ENCODE assay signal across 11 cellular contexts in genomic region chr4:1041147-1041935, GRCh38. TPM values are rescaled to one million over a fixed set of nuclear protein-coding genes. Genes with fewer than 3 reads are reported as not detected.
DNase-seq lines count a peak whose midpoint lies in the region; ATAC-seq, FAIRE-seq and TF ChIP-seq lines count a peak whose summit lies in the region.
"Had no signal": no experiment of that assay in that cellular context is flagged by ENCODE, and none has a peak within 500 bp of the region (broad histone marks: within the 10 kb centered on the region; RNA-seq: fewer than 3 reads in every experiment).

No MANE protein-coding gene starts in this region.

- no peak overlapping the region for H3K4me3 Mint-ChIP-seq in activated T-cell treated with anti-CD3 and anti-CD28 coated beads, Interleukin-2, amount 50 U/mL, for 4 hours
- H3K4me3 Mint-ChIP-seq: activated CD8-positive, alpha-beta T cell treated with anti-CD3 and anti-CD28 coated beads, Interleukin-2, amount 10 ng/mL, durations not matched to agents 7 days and 5 days had no signal

- no peaks in the 10 kb centered on the region for H3K9me2 ChIP-seq in GM23248 (ENCODE audit: insufficient read depth)

- H3K4me2 ChIP-seq in GM23248 (ENCODE audit: unreplicated experiment) (peak overlapping the region; percentile 47), skeletal muscle satellite cell (ENCODE audit: low read length) (peak overlapping the region; percentile 14)

- H2AFZ ChIP-seq in GM23248 = peak overlapping the region; percentile 57

- H3K27ac ChIP-seq in GM23248 = peak overlapping the region; percentile 67
- no peak overlapping the region for H3K27ac ChIP-seq in right cardiac atrium (ENCODE audit: low read length)

- H3K9me3 Mint-ChIP-seq in activated T-cell treated with anti-CD3 and anti-CD28 coated beads, Interleukin-2, amount 50 U/mL, for 4 hours = no peaks in the 10 kb centered on the region

- ATAC-seq in right cardiac atrium (no peak), GM19328 (IDR thresholded peaks at IDR 0.05; ENCODE audit: unreplicated experiment) (no peak)
- ATAC-seq in activated T-cell treated with anti-CD3 and anti-CD28 coated beads, Interleukin-2, amount 50 U/mL, for 4 hours = no peak
- ATAC-seq: activated CD8-positive, alpha-beta T cell treated with anti-CD3 and anti-CD28 coated beads, Interleukin-2, amount 10 ng/mL, durations not matched to agents 7 days and 5 days; left lobe of liver had no signal

- no peaks in the 10 kb centered on the region for H3K36me3 Mint-ChIP-seq in activated T-cell treated with anti-CD3 and anti-CD28 coated beads, Interleukin-2, amount 50 U/mL, for 4 hours (ENCODE audit: insufficient read depth)

- H3K36me3 ChIP-seq in GM23248 (ENCODE audit: low read depth) (no peaks in the 10 kb centered on the region), adipocyte (ENCODE audit: control insufficient read depth, insufficient read depth, low read length, severe bottlenecking) (no peaks in the 10 kb centered on the region), skeletal muscle satellite cell (ENCODE audit: insufficient read depth, low read length) (no peaks in the 10 kb centered on the region)

- H3K4me1 Mint-ChIP-seq in activated T-cell treated with anti-CD3 and anti-CD28 coated beads, Interleukin-2, amount 50 U/mL, for 4 hours (ENCODE audit: low read depth) = peaks cover 6% of the 10 kb centered on the region

- peak; percentile 82 for DNase-seq in GM23248
- DNase-seq in adipocyte (ENCODE audit: low read depth) = no peak
- DNase-seq in right cardiac atrium = peak; percentile 62 to 70 (median 69)
- no peak for DNase-seq in activated T-cell treated with anti-CD3 and anti-CD28 coated beads, Interleukin-2, amount 50 U/mL, for 4 hours
- DNase-seq in NCI-H1930 (lab: John Stamatoyannopoulos, UW) = no peak
- DNase-seq in GM12891 (ENCODE audit: insufficient read length, low spot score) = no peak
- DNase-seq: activated CD8-positive, alpha-beta T cell treated with anti-CD3 and anti-CD28 coated beads, Interleukin-2, amount 10 ng/mL, durations not matched to agents 7 days and 5 days; stimulated activated CD4-positive, alpha-beta T cell treated with anti-CD3 and anti-CD28 coated beads, Interleukin-4, amount 100 ng/mL, for 1 hour had no signal

- TF ChIP-seq POLR2A in GM12891 (IDR thresholded peaks at IDR 0.05; ENCODE audit: low read depth, low read length) = no peak

- H3K4me3 ChIP-seq in GM23248 (0 out of 2 replicates have a peak overlapping the region, but pooled peaks have one; percentile 31), adipocyte (ENCODE audit: low read length) (peak overlapping the region; percentile 50), right cardiac atrium (ENCODE audit: low read length) (no peak overlapping the region), skeletal muscle satellite cell (ENCODE audit: low read length) (no peak overlapping the region)

- intact Hi-C loops in right cardiac atrium (cut with DNase I) = no loop called here

- H3K27me3 Mint-ChIP-seq in activated T-cell treated with anti-CD3 and anti-CD28 coated beads, Interleukin-2, amount 50 U/mL, for 4 hours (ENCODE audit: low read depth) = peaks cover 17% of the 10 kb centered on the region

- H3K79me2 ChIP-seq in GM23248 (ENCODE audit: insufficient read depth) = no peaks in the 10 kb centered on the region

- FAIRE-seq in GM12891 (lab: Jason Lieb, UNC) = no peak

- H3K9me3 ChIP-seq in GM23248 (ENCODE audit: low read depth) (no peaks in the 10 kb centered on the region), adipocyte (ENCODE audit: control insufficient read depth, low read length) (no peaks in the 10 kb centered on the region), right cardiac atrium (ENCODE audit: control insufficient read depth, low read length) (no peaks in the 10 kb centered on the region), skeletal muscle satellite cell (replicated peaks; ENCODE audit: low read length) (no peaks in the 10 kb centered on the region)

- 28 to 29% methylated on average over 31 to 36 of the region's 36 CpGs for WGBS in GM23248 (ENCODE audit: low coverage in 1 of 2, low lambda C conversion rate in 2 of 2, missing lambda C conversion rate in 2 of 2), 2 experiments
- 40% methylated on average over 36 of the region's 36 CpGs for WGBS in right cardiac atrium

- peaks cover 6% of the 10 kb centered on the region; the same call in 1 of the 2 replicates for H3F3A ChIP-seq in GM23248 (ENCODE audit: insufficient read depth)

- H4K20me1 ChIP-seq in GM23248 (ENCODE audit: insufficient read depth) = no peaks in the 10 kb centered on the region

- H3K9ac ChIP-seq in GM23248 (peak overlapping the region; percentile 53), adipocyte (ENCODE audit: low read length) (peak overlapping the region; percentile 64), skeletal muscle satellite cell (ENCODE audit: low read depth, low read length) (no peak overlapping the region)

- H3K27me3 ChIP-seq in GM23248 (replicated peaks; ENCODE audit: insufficient read depth) (no peaks in the 10 kb centered on the region), adipocyte (replicated peaks; ENCODE audit: control insufficient read depth, insufficient read depth, low read length) (no peaks in the 10 kb centered on the region), right cardiac atrium (ENCODE audit: control insufficient read depth, insufficient read depth) (no peaks in the 10 kb centered on the region), skeletal muscle satellite cell (ENCODE audit: control insufficient read depth, insufficient read depth, low read length) (peaks cover 7% of the 10 kb centered on the region)

- H3K4me1 ChIP-seq in GM23248 (ENCODE audit: insufficient read depth) (peaks cover 39% of the 10 kb centered on the region), adipocyte (ENCODE audit: control insufficient read depth, insufficient read depth, low read length) (peaks cover 57% of the 10 kb centered on the region), right cardiac atrium (ENCODE audit: control insufficient read depth, insufficient read depth, low read length) (peaks cover 2% of the 10 kb centered on the region), skeletal muscle satellite cell (ENCODE audit: control insufficient read depth, insufficient read depth, low read length) (peaks cover 63% of the 10 kb centered on the region)

- in situ Hi-C loops in GM23248 (cut with MboI) = no loop called here

TF ChIP-seq in GM12891, 5 proteins besides CTCF, POLR2A, EP300 and RAD21:
- TF ChIP-seq PAX5 (IDR thresholded peaks at IDR 0.05; ENCODE audit: insufficient read depth, low read length, severe bottlenecking) (no peak), TAF1 (IDR thresholded peaks at IDR 0.05; ENCODE audit: low read depth, low read length) (no peak), SPI1 (IDR thresholded peaks at IDR 0.05; ENCODE audit: low read depth, low read length) (no peak), POLR2AphosphoS5 (IDR thresholded peaks at IDR 0.05; ENCODE audit: low read depth, low read length) (no peak), POU2F2 (IDR thresholded peaks at IDR 0.05; ENCODE audit: low read depth, low read length) (no peak)

RNA-seq across cellular contexts. Expression of gene FGFRL1, which starts 29.9 kb away (rescaled TPM):
- 58.7 and 64.9 TPM in 2 replicates for total RNA-seq in GM23248 (2014; rRNA removed; shearing (Covaris generic))
- 10.8 and 11.1 TPM in 2 replicates for polyA plus RNA-seq in GM23248 (2016; fragmentation: Nextera tagmentation; extraction: Ambion mirVana)
- 10 to 100 TPM; 17.4 to 21.7 (median 20.3) TPM for total RNA-seq in right cardiac atrium
- polyA plus RNA-seq in right cardiac atrium = 19.2 TPM
- total RNA-seq in skeletal muscle satellite cell (2012; rRNA removed) = 14.2 and 19.9 TPM in 2 replicates
- total RNA-seq in activated T-cell treated with anti-CD3 and anti-CD28 coated beads, Interleukin-2, amount 50 U/mL, for 4 hours = 10 to 100 TPM; 20.4 to 29.6 (median 20.6) TPM
- polyA plus RNA-seq in GM12891 (2012; ENCODE audit: low read depth, missing spikeins) = 0.46 TPM

RNA-seq across cellular contexts. Expression of gene SLC26A1, which starts 48.1 kb away (rescaled TPM):
- total RNA-seq in GM23248 (2014; rRNA removed; shearing (Covaris generic)) = 0.13 and 0.22 TPM in 2 replicates
- polyA plus RNA-seq in GM23248 (2016; fragmentation: Nextera tagmentation; extraction: Ambion mirVana) = 1.6 and 1.8 TPM in 2 replicates
- total RNA-seq in right cardiac atrium = under 1 TPM in 2 of 4 donors, not detected in 2; 0.36 to 0.37 TPM
- 0.34 TPM for polyA plus RNA-seq in right cardiac atrium
- under 0.01 and 0.22 TPM in 2 replicates for total RNA-seq in skeletal muscle satellite cell (2012; rRNA removed)
- total RNA-seq in activated T-cell treated with anti-CD3 and anti-CD28 coated beads, Interleukin-2, amount 50 U/mL, for 4 hours = under 1 TPM in 1 of 3 donors, not detected in 2; 0.05 TPM
- 0.23 TPM for polyA plus RNA-seq in GM12891 (2012; ENCODE audit: low read depth, missing spikeins)

RNA-seq across cellular contexts. Expression of gene IDUA, which starts 54.5 kb away (rescaled TPM):
- total RNA-seq in GM23248 (2014; rRNA removed; shearing (Covaris generic)) = 26.3 and 30.7 TPM in 2 replicates
- polyA plus RNA-seq in GM23248 (2016; fragmentation: Nextera tagmentation; extraction: Ambion mirVana) = 26.4 and 28.8 TPM in 2 replicates
- 10 to 100 TPM; 14.7 to 17.4 (median 17.1) TPM for total RNA-seq in right cardiac atrium
- 8.5 TPM for polyA plus RNA-seq in right cardiac atrium
- total RNA-seq in skeletal muscle satellite cell (2012; rRNA removed) = 11.7 and 15.5 TPM in 2 replicates
- 10 to 100 TPM; 13.5 to 18.3 (median 14.4) TPM for total RNA-seq in activated T-cell treated with anti-CD3 and anti-CD28 coated beads, Interleukin-2, amount 50 U/mL, for 4 hours
- 2.3 TPM for polyA plus RNA-seq in GM12891 (2012; ENCODE audit: low read depth, missing spikeins)

Comparison
In these comparisons a context has a peak if more than half of its experiments do, and no peak if none do; other contexts are left out.
1. DNase-seq: peak in GM23248 (single experiment) and right cardiac atrium (3 of 3); none in adipocyte (single experiment), activated T-cell treated with anti-CD3 and anti-CD28 coated beads, Interleukin-2, amount 50 U/mL, for 4 hours (single experiment), NCI-H1930 (0 of 2) and GM12891 (single experiment).
2. H3K4me3 ChIP-seq: peak in GM23248 (single experiment) and adipocyte (single experiment); none in right cardiac atrium (single experiment) and skeletal muscle satellite cell (single experiment).